In the genomic region with DNA sequence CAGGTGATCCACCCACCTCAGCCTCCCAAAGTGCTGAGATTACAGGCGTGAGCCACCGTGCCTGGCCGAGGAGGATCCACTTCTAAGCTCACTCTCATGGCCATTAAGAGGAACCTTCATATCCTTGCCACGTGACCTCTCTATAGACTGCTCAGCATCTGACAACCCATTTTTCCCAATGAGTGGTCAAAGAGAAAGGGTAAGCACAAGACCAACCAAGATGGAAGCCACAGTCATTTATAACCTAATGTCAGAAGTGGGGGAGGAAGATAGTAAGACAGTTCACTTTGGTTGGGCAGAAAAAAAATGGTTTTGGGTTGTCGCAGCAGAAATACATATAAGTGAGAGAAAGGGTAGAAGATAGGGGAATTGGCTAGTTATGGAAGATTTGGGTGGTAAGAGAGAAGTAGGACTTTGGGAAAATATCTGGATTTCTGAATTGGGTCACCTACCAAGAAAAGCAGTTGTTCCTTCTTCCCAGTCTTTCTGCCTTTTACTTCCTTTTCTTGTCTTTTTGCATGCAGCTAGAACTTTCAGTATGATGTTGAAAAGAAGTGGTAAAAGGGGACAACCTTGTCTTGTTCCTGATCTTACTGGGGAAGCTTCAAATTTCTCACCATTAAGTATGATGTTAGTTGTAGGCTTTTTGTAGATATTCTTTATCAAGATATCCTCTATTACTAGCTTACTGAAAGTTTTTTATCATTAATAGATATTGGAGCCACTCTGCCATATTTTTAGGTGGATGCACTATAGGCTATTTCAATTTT, we compare ENCODE assay signal across 18 cellular contexts.
"Had no signal": no experiment of that assay in that cellular context is flagged by ENCODE, and none has a peak within 500 bp of the region (broad histone marks: within the 10 kb centered on the region; RNA-seq: fewer than 3 reads in every experiment).

No MANE protein-coding gene starts in this region.

- H3K4me3 ChIP-seq: gastrocnemius medialis, heart left ventricle, left lung, prostate gland, right atrium auricular region, testis had no signal

- H3K27me3 Mint-ChIP-seq: activated CD4-positive, alpha-beta memory T cell treated with anti-CD3 and anti-CD28 coated beads for 36 hours; activated naive CD8-positive, alpha-beta T cell; type B pancreatic cell had no signal

- H3K27ac Mint-ChIP-seq: activated CD4-positive, alpha-beta memory T cell treated with anti-CD3 and anti-CD28 coated beads for 36 hours; activated naive CD8-positive, alpha-beta T cell; T-helper 2 cell treated with Interferon-gamma antibody and Interleukin-4, amounts not matched to agents 5 μg/mL and 100 μg/mL, for 36 hours; type B pancreatic cell; WTC11 had no signal

- H3K4me3 Mint-ChIP-seq: activated CD4-positive, alpha-beta memory T cell treated with anti-CD3 and anti-CD28 coated beads for 36 hours; activated naive CD8-positive, alpha-beta T cell; neural crest cell; T-helper 2 cell treated with Interferon-gamma antibody and Interleukin-4, amounts not matched to agents 5 μg/mL and 100 μg/mL, for 36 hours; type B pancreatic cell; WTC11 had no signal

- H3K36me3 ChIP-seq: gastrocnemius medialis, prostate gland, right atrium auricular region had no signal

- H3K27me3 ChIP-seq: gastrocnemius medialis, heart left ventricle, left lung, right atrium auricular region, testis had no signal

- H3K27ac ChIP-seq: gastrocnemius medialis, heart left ventricle, left lung, prostate gland, right atrium auricular region, testis had no signal

- ATAC-seq: esophagus mucosa, gastrocnemius medialis, heart left ventricle, left lung, WTC11 had no signal

- H3K9me3 ChIP-seq: gastrocnemius medialis, prostate gland, testis had no signal

- DNase-seq: activated CD4-positive, alpha-beta memory T cell treated with anti-CD3 and anti-CD28 coated beads for 36 hours; activated CD4-positive, alpha-beta T cell treated with anti-CD3 and anti-CD28 coated beads for 4 hours; effector CD8-positive, alpha-beta T cell; gastrocnemius medialis; heart left ventricle; left lung; midbrain; stimulated activated CD4-positive, alpha-beta T cell treated with anti-CD3 and anti-CD28 coated beads, Interleukin-12 subunit alpha, Interleukin-12 subunit beta, amount 100 ng/mL, for 4 hours; stimulated activated CD4-positive, alpha-beta T cell treated with anti-CD3 and anti-CD28 coated beads, Interleukin-1b, Interleukin-23, amount 100 ng/mL, for 48 hours; testis had no signal

- H3K4me1 ChIP-seq: left lung, prostate gland, testis had no signal
